ENCODE assay signal across 1 cellular context in genomic region chr16:2474877-2475412, GRCh38.
TF ChIP-seq lines count a peak whose summit lies in the region.

Gene TBC1D24 (plus strand): TSS chr16:2475127. CDS start chr16:2496149, 21,022 bp downstream.

TF ChIP-seq in K562, 482 proteins besides CTCF, POLR2A, EP300 and RAD21 (continued from another document):
- TF ChIP-seq SPI1 (IDR thresholded peaks at IDR 0.05; ENCODE audit: borderline replicate concordance, low read depth, low read length) (no peak), NCOA6 (IDR thresholded peaks at IDR 0.05) (no peak), IRF1 (CRISPR knock-in tag; IDR thresholded peaks at IDR 0.05; ENCODE audit: borderline replicate concordance) (no peak), ZNF764 (CRISPR knock-in tag; IDR thresholded peaks at IDR 0.05; ENCODE audit: low read depth) (no peak), NR2C1 (IDR thresholded peaks at IDR 0.05) (no peak), NR2C1 (tag; IDR thresholded peaks at IDR 0.05) (no peak), THAP12 (CRISPR knock-in tag; IDR thresholded peaks at IDR 0.05) (no peak), ZNF644 (tag; IDR thresholded peaks at IDR 0.05; ENCODE audit: low read depth) (no peak), ZKSCAN8 (CRISPR knock-in tag; IDR thresholded peaks at IDR 0.05) (no peak), PHTF2 (CRISPR knock-in tag; IDR thresholded peaks at IDR 0.05) (no peak), FOXJ2 (tag; IDR thresholded peaks at IDR 0.05) (no peak), ZNF696 (CRISPR knock-in tag; conservative IDR thresholded peaks at IDR 0.05) (no peak), POLR2AphosphoS5 (IDR thresholded peaks at IDR 0.05; ENCODE audit: control insufficient read depth, insufficient read depth, low read depth, low read length) (peak; percentile 38; the same call in 1 of the 2 replicates), ADNP (tag; IDR thresholded peaks at IDR 0.05) (no peak), ZNF780A (CRISPR knock-in tag; IDR thresholded peaks at IDR 0.05) (no peak), KLF1 (tag; IDR thresholded peaks at IDR 0.05) (no peak), THAP7 (CRISPR knock-in tag; IDR thresholded peaks at IDR 0.05) (no peak), FOXM1 (IDR thresholded peaks at IDR 0.05; ENCODE audit: low read depth) (no peak), FOXM1 (CRISPR knock-in tag; IDR thresholded peaks at IDR 0.05; ENCODE audit: low read depth) (0 out of 2 replicates have a peak, but pooled peaks have one; percentile 22), ZNF143 (CRISPR knock-in tag; IDR thresholded peaks at IDR 0.05) (no peak), NFYB (IDR thresholded peaks at IDR 0.05; ENCODE audit: extremely low read depth, insufficient read length) (no peak)
TF ChIP-seq in K562: peak in this region for 27.
